Comparison of ENCODE assay signal across 28 cellular contexts in genomic region chr9:87550253-87550954, GRCh38.
"Had no signal": no experiment of that assay in that cellular context is flagged by ENCODE, and none has a peak within 500 bp of the region (broad histone marks: within the 10 kb centered on the region; RNA-seq: fewer than 3 reads in every experiment).

No MANE protein-coding gene starts in this region.

- H3K27ac Mint-ChIP-seq: activated naive CD4-positive, alpha-beta T cell treated with anti-CD3 and anti-CD28 coated beads, Interleukin-2, amount 50 U/mL, for 24 hours; activated naive CD8-positive, alpha-beta T cell treated with anti-CD3 and anti-CD28 coated beads, Interleukin-2, amount 50 U/mL, for 24 hours; activated T-helper 1 cell treated with anti-CD3 and anti-CD28 coated beads, Interleukin-12 subunit alpha, Interleukin-12 subunit beta, Interleukin-2, Interleukin-4 antibody, amounts not matched to agents 30 ng/mL and 10 ng/mL and 1 ng/mL, durations not matched to agents 14 hours and 24 hours and 36 hours; naive B cell; stimulated activated naive B cell treated with anti-CD40 and anti-IgM and Interleukin-4, amounts not matched to agents 10 μg/mL and 1 μg/mL and 100 μg/mL, for 72 hours had no signal

- H3K27ac ChIP-seq: breast epithelium, left lung, pancreas, prostate gland, suprapubic skin, VCaP had no signal

- H3K27me3 ChIP-seq: heart left ventricle, left lung, pancreas, stomach, suprapubic skin had no signal

- H3K4me3 ChIP-seq: breast epithelium, heart left ventricle, left lung, lung, pancreas, prostate gland, stomach, suprapubic skin had no signal

- H3K9me3 Mint-ChIP-seq: activated naive CD4-positive, alpha-beta T cell treated with anti-CD3 and anti-CD28 coated beads, Interleukin-2, amount 50 U/mL, for 24 hours; activated naive CD8-positive, alpha-beta T cell treated with anti-CD3 and anti-CD28 coated beads, Interleukin-2, amount 50 U/mL, for 24 hours; activated T-helper 1 cell treated with anti-CD3 and anti-CD28 coated beads, Interleukin-12 subunit alpha, Interleukin-12 subunit beta, Interleukin-2, Interleukin-4 antibody, amounts not matched to agents 30 ng/mL and 10 ng/mL and 1 ng/mL, durations not matched to agents 14 hours and 24 hours and 36 hours; stimulated activated naive B cell treated with anti-CD40 and anti-IgM and Interleukin-4, amounts not matched to agents 10 μg/mL and 1 μg/mL and 100 μg/mL, for 72 hours had no signal

- H3K9me3 ChIP-seq: breast epithelium, heart left ventricle, left lung, pancreas, prostate gland, stomach, suprapubic skin had no signal

- ATAC-seq: activated naive CD8-positive, alpha-beta T cell treated with anti-CD3 and anti-CD28 coated beads, Interleukin-2, amount 50 U/mL, for 24 hours; heart left ventricle; left lung; pancreas had no signal

- H3K4me1 Mint-ChIP-seq: activated naive CD4-positive, alpha-beta T cell treated with anti-CD3 and anti-CD28 coated beads, Interleukin-2, amount 50 U/mL, for 24 hours; activated naive CD8-positive, alpha-beta T cell treated with anti-CD3 and anti-CD28 coated beads, Interleukin-2, amount 50 U/mL, for 24 hours; naive B cell; stimulated activated naive B cell treated with anti-CD40 and anti-IgM and Interleukin-4, amounts not matched to agents 10 μg/mL and 1 μg/mL and 100 μg/mL, for 72 hours had no signal

- FAIRE-seq: endothelial cell of umbilical vein, pancreas, urothelium cell line had no signal

- H3K4me1 ChIP-seq: breast epithelium, prostate gland had no signal

- H3K36me3 ChIP-seq: breast epithelium, heart left ventricle, left lung, pancreas, prostate gland, stomach, suprapubic skin had no signal

- DNase-seq: activated CD4-positive, alpha-beta T cell treated with anti-CD3 and anti-CD28 coated beads for 4 hours; activated CD4-positive, alpha-beta T cell treated with anti-CD3 and anti-CD28 coated beads, Interleukin-2, amount 50 U/mL, for 4 hours; activated CD8-positive, alpha-beta memory T cell treated with anti-CD3 and anti-CD28 coated beads for 24 hours; activated gamma-delta T cell treated with Interleukin-2 at 50 U/mL for 16 hours; activated naive CD8-positive, alpha-beta T cell treated with anti-CD3 and anti-CD28 coated beads, Interleukin-2, amount 50 U/mL, for 24 hours; central memory CD4-positive, alpha-beta T cell; foreskin fibroblast; heart left ventricle; kidney glomerular epithelial cell; left lung; naive B cell; nucleus accumbens; pancreas; stimulated activated CD4-positive, alpha-beta T cell treated with anti-CD3 and anti-CD28 coated beads, Interleukin-15, amount 100 ng/mL, for 24 hours; stimulated activated CD4-positive, alpha-beta T cell treated with anti-CD3 and anti-CD28 coated beads, Interleukin-2, amount 100 ng/mL, for 24 hours; stimulated activated naive B cell treated with anti-CD40 and anti-IgM and Interleukin-4, amounts not matched to agents 10 μg/mL and 1 μg/mL and 100 μg/mL, for 72 hours; stomach; trophoblast cell had no signal

- H3K36me3 Mint-ChIP-seq: activated naive CD4-positive, alpha-beta T cell treated with anti-CD3 and anti-CD28 coated beads, Interleukin-2, amount 50 U/mL, for 24 hours; naive B cell; stimulated activated naive B cell treated with anti-CD40 and anti-IgM and Interleukin-4, amounts not matched to agents 10 μg/mL and 1 μg/mL and 100 μg/mL, for 72 hours had no signal

- H3K4me3 Mint-ChIP-seq: activated naive CD4-positive, alpha-beta T cell treated with anti-CD3 and anti-CD28 coated beads, Interleukin-2, amount 50 U/mL, for 24 hours; activated naive CD8-positive, alpha-beta T cell treated with anti-CD3 and anti-CD28 coated beads, Interleukin-2, amount 50 U/mL, for 24 hours; activated T-helper 1 cell treated with anti-CD3 and anti-CD28 coated beads, Interleukin-12 subunit alpha, Interleukin-12 subunit beta, Interleukin-2, Interleukin-4 antibody, amounts not matched to agents 30 ng/mL and 10 ng/mL and 1 ng/mL, durations not matched to agents 14 hours and 24 hours and 36 hours; naive B cell; neural crest cell; stimulated activated naive B cell treated with anti-CD40 and anti-IgM and Interleukin-4, amounts not matched to agents 10 μg/mL and 1 μg/mL and 100 μg/mL, for 72 hours had no signal
